In genomic region chr9:125119643-125120286, GRCh38 we compare ENCODE assay signal across 1 cellular context.
TF ChIP-seq lines count a peak whose summit lies in the region.

No MANE protein-coding gene starts in this region.

TF ChIP-seq in GM12878, 131 proteins besides CTCF, POLR2A, EP300 and RAD21 (continued from another document):
- no peak for TF ChIP-seq ZNF592 (IDR thresholded peaks at IDR 0.05)
- TF ChIP-seq NFYA (IDR thresholded peaks at IDR 0.05; ENCODE audit: borderline replicate concordance, low read depth, low read length): no peak
- no peak for TF ChIP-seq TBL1XR1 (IDR thresholded peaks at IDR 0.05; ENCODE audit: low read depth, low read length)
- no peak for TF ChIP-seq E4F1 (IDR thresholded peaks at IDR 0.05; ENCODE audit: borderline replicate concordance, partially characterized antibody)
